In the genomic region with DNA sequence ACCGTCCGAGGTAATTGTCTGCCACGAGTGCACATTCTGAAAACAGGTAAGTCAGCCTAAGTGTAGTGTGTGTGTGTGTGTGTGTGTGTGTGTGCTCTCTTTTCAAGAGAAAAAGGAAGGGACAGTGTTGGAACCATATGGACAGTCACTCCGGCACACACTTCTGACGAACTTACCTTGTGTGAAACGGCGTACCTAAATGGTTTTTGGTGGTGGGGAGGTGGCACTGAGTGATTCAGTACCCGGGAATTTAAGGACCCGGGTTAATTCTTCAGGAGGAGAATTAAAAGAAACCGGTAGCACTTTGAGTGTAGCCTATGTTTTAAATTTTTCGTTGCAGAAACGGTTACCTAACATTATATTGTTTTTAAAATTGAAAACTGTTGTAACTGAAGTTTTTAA, we compare ENCODE assay signal across 8 cellular contexts. TPM values are rescaled to one million over a fixed set of nuclear protein-coding genes. Genes with fewer than 3 reads are reported as not detected.
DNase-seq lines count a peak whose midpoint lies in the region; ATAC-seq and TF ChIP-seq lines count a peak whose summit lies in the region.

No MANE protein-coding gene starts in this region.

- H3K4me1 Mint-ChIP-seq in CD4-positive, CD25-positive, alpha-beta regulatory T cell, result peaks cover 28 to 63% (median 38%) of the 10 kb centered on the region in 4 donors

- H3K9me3 ChIP-seq in CD4-positive, CD25-positive, alpha-beta regulatory T cell (ENCODE audit: control insufficient read depth in 2 of 2, low read length in 2 of 2), result no peaks in the 10 kb centered on the region
- H3K9me3 ChIP-seq in HUES6 (ENCODE audit: control insufficient read depth, insufficient read depth, low read depth, low read length), result no peaks in the 10 kb centered on the region
- H3K9me3 ChIP-seq in muscle layer of duodenum (ENCODE audit: control insufficient read depth in 1 of 2, low read length in 2 of 2), result no peaks in the 10 kb centered on the region

- peaks cover 17% of the 10 kb centered on the region for H3K36me3 Mint-ChIP-seq in CD4-positive, CD25-positive, alpha-beta regulatory T cell

- DNase-seq in CD4-positive, CD25-positive, alpha-beta regulatory T cell, result no peak
- DNase-seq in GM13976 (ENCODE audit: low spot score), result no peak
- DNase-seq in NCI-H69 (lab: John Stamatoyannopoulos, UW), result no peak
- DNase-seq in activated CD4-positive, alpha-beta T cell treated with anti-CD3 and anti-CD28 coated beads, Interleukin-2, amount 50 U/mL, for 4 hours, result no peak

- peak overlapping the region; percentile 85 to 99 (median 96) for H3K4me3 Mint-ChIP-seq in CD4-positive, CD25-positive, alpha-beta regulatory T cell

- in situ Hi-C loops in GM13976 (cut with MboI; ENCODE audit: low sequenced_read_pairs, unreplicated experiment), result no loop called here

- H3K4me1 ChIP-seq in CD4-positive, CD25-positive, alpha-beta regulatory T cell (ENCODE audit: control insufficient read depth, insufficient read depth, low read length, poor library complexity, severe bottlenecking), result peaks cover 40% of the 10 kb centered on the region
- H3K4me1 ChIP-seq in HUES6 (ENCODE audit: control insufficient read depth, insufficient read depth, low read length) (no peaks in the 10 kb centered on the region), muscle layer of duodenum (ENCODE audit: control insufficient read depth in 1 of 2, insufficient read depth in 2 of 2, low read length in 2 of 2) (peaks cover 10 to 29% of the 10 kb centered on the region in 2 donors)

- H3K9ac ChIP-seq in HUES6 (ENCODE audit: low read length), result peak overlapping the region; percentile 85

- H3K36me3 ChIP-seq in CD4-positive, CD25-positive, alpha-beta regulatory T cell (ENCODE audit: control insufficient read depth, insufficient read depth, low read length), result peaks cover 24% of the 10 kb centered on the region
- H3K36me3 ChIP-seq in HUES6 (ENCODE audit: control insufficient read depth, insufficient read depth, low read length) (peaks cover 36% of the 10 kb centered on the region), muscle layer of duodenum (ENCODE audit: control insufficient read depth in 1 of 2, insufficient read depth in 2 of 2, low read length in 2 of 2) (peaks cover 14 to 28% of the 10 kb centered on the region in 2 donors)

- H3K27me3 ChIP-seq in CD4-positive, CD25-positive, alpha-beta regulatory T cell (ENCODE audit: control insufficient read depth, insufficient read depth, low read length), result no peaks in the 10 kb centered on the region
- H3K27me3 ChIP-seq in HUES6 (ENCODE audit: control insufficient read depth, insufficient read depth, low read length) (no peaks in the 10 kb centered on the region), muscle layer of duodenum (ENCODE audit: low read depth, low read length) (no peaks in the 10 kb centered on the region)

- H3K9me3 Mint-ChIP-seq in CD4-positive, CD25-positive, alpha-beta regulatory T cell, result peaks cover 0 to 2% (median 0%) of the 10 kb centered on the region in 7 donors

- H3K4me3 ChIP-seq in CD4-positive, CD25-positive, alpha-beta regulatory T cell (ENCODE audit: low read depth, low read length), result peak overlapping the region; percentile 94
- H3K4me3 ChIP-seq in HUES6 (ENCODE audit: low read depth, low read length), result peak overlapping the region; percentile 92
- peak overlapping the region; percentile 96 to 97 for H3K4me3 ChIP-seq in muscle layer of duodenum (ENCODE audit: low read depth in 1 of 2, low read length in 2 of 2)

- H3K27ac Mint-ChIP-seq in CD4-positive, CD25-positive, alpha-beta regulatory T cell, result peak overlapping the region; percentile 97 to 99 (median 98)

- TF ChIP-seq CTCF in GM13976 (IDR thresholded peaks at IDR 0.05; ENCODE audit: borderline replicate concordance, control extremely low read depth, extremely low read depth, insufficient read depth, missing control alignments), result no peak

- ATAC-seq in CD4-positive, CD25-positive, alpha-beta regulatory T cell (ENCODE audit: low read depth in 2 of 2), result peak in 1 of 2 donors; percentile 2
- no peak for ATAC-seq in GM21515 (IDR thresholded peaks at IDR 0.05; ENCODE audit: unreplicated experiment)

- peak overlapping the region; percentile 95 for H3K27ac ChIP-seq in CD4-positive, CD25-positive, alpha-beta regulatory T cell (ENCODE audit: insufficient read depth, low read length, poor library complexity, severe bottlenecking)
- peak overlapping the region; percentile 78; the same call in 1 of the 2 replicates for H3K27ac ChIP-seq in HUES6 (ENCODE audit: low read depth, low read length)
- H3K27ac ChIP-seq in cingulate gyrus (ENCODE audit: low read depth, low read length), result peak overlapping the region; percentile 99
- peak overlapping the region; percentile 99 for H3K27ac ChIP-seq in muscle layer of duodenum (ENCODE audit: low read length)

- no peaks in the 10 kb centered on the region for H3K27me3 Mint-ChIP-seq in CD4-positive, CD25-positive, alpha-beta regulatory T cell

RNA-seq across cellular contexts. Expression of a gene that starts 0.3 kb away (rescaled TPM):
- 26.4 TPM for total RNA-seq in CD4-positive, CD25-positive, alpha-beta regulatory T cell
- polyA plus RNA-seq in CD4-positive, CD25-positive, alpha-beta regulatory T cell, result 1 to 10 TPM; 5.9 to 9.1 (median 8.2) TPM

RNA-seq across cellular contexts. Expression of a gene that starts 0.9 kb away (rescaled TPM):
- total RNA-seq in CD4-positive, CD25-positive, alpha-beta regulatory T cell, result 208 TPM
- 100 to 1,000 TPM in 3 of 4 donors, 10 to 100 TPM in 1; 94.4 to 154 (median 113) TPM for polyA plus RNA-seq in CD4-positive, CD25-positive, alpha-beta regulatory T cell
